Comparison of ENCODE assay signal across 1 cellular context in the genomic region with DNA sequence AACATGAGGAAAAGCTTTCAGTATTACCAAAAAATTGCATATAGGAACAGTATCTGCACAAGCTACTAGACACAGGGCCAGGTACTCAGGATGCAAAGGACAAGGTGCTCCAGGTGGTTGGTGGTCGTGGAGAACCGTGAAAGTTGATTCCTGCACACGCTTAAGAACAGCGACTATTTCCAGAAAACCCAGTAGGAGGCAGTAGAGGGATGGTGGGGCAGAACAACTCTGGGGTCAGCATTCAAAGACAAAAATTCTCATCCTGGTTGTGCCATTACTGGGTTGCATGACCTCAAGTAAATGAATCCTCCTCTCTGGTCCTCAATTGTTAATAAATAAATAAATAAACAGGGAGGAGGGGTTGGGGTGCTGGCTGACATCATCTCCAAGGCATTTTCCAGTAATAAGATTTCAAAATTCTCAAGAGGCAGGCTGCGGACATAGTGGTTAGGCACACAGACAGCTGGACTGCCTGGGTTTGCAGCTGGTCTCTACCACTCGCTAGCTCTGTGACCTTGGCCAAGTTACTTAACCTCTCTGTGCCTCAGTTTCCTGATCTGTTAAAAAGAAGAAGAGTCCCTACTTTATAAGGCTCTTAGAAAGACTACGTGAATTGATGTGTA.
TF ChIP-seq lines count a peak whose summit lies in the region.

No MANE protein-coding gene starts in this region.

TF ChIP-seq in H1, 55 proteins besides CTCF, POLR2A, EP300 and RAD21:
- no peak for TF ChIP-seq NRF1 (IDR thresholded peaks at IDR 0.05; ENCODE audit: low read depth, low read length)
- TF ChIP-seq TBP (IDR thresholded peaks at IDR 0.05; ENCODE audit: low read depth, low read length), result no peak
- no peak for TF ChIP-seq EGR1 (IDR thresholded peaks at IDR 0.05; ENCODE audit: borderline replicate concordance, low read depth, low read length)
- no peak for TF ChIP-seq SP1 (IDR thresholded peaks at IDR 0.05; ENCODE audit: low read depth, low read length)
- TF ChIP-seq BRCA1 (IDR thresholded peaks at IDR 0.05; ENCODE audit: low read depth, low read length), result no peak
- TF ChIP-seq GABPA (IDR thresholded peaks at IDR 0.05; ENCODE audit: borderline replicate concordance, insufficient read depth, low read length), result no peak
- TF ChIP-seq PHF8 (conservative IDR thresholded peaks at IDR 0.05; ENCODE audit: low read depth, low read length), result no peak
- TF ChIP-seq POLR2AphosphoS5 (IDR thresholded peaks at IDR 0.05; ENCODE audit: low read depth, low read length), result no peak
- TF ChIP-seq ASH2L (IDR thresholded peaks at IDR 0.05; ENCODE audit: low read length), result no peak
- TF ChIP-seq ZNF274 (IDR thresholded peaks at IDR 0.05; ENCODE audit: borderline replicate concordance, extremely low read depth, low read length), result no peak
- TF ChIP-seq POU5F1 (IDR thresholded peaks at IDR 0.05; ENCODE audit: low read depth, low read length), result no peak
- no peak for TF ChIP-seq SAP30 (IDR thresholded peaks at IDR 0.05; ENCODE audit: insufficient read depth, insufficient replicate concordance, low read length)
- TF ChIP-seq SIN3A (conservative IDR thresholded peaks at IDR 0.05 in 1 of 2, IDR thresholded peaks at IDR 0.05 in 1 of 2; ENCODE audit: low read depth in 1 of 2, low read length in 2 of 2), result no peak
- TF ChIP-seq SRF (IDR thresholded peaks at IDR 0.05; ENCODE audit: low read depth, low read length), result no peak
- no peak for TF ChIP-seq TAF7 (optimal IDR thresholded peaks at IDR 0.05; ENCODE audit: borderline replicate concordance, low read depth, low read length)
- TF ChIP-seq HDAC6 (IDR thresholded peaks at IDR 0.05; ENCODE audit: low read depth, low read length), result no peak
- no peak for TF ChIP-seq CEBPB (IDR thresholded peaks at IDR 0.05; ENCODE audit: low read depth, low read length)
- no peak for TF ChIP-seq RNF2 (IDR thresholded peaks at IDR 0.05; ENCODE audit: borderline replicate concordance, low read depth, low read length, missing control alignments, poor library complexity, severe bottlenecking)
TF ChIP-seq in H1: peak in this region for 0.
